ENCODE assay signal across 8 cellular contexts in genomic region chr6:43052842-43053544, GRCh38. TPM values are rescaled to one million over a fixed set of nuclear protein-coding genes. Genes with fewer than 3 reads are reported as not detected.
DNase-seq lines count a peak whose midpoint lies in the region; ATAC-seq and TF ChIP-seq lines count a peak whose summit lies in the region.

No MANE protein-coding gene starts in this region.

- H3K36me3 ChIP-seq in esophagus (ENCODE audit: control insufficient read depth in 2 of 2, insufficient read depth in 2 of 2, low read length in 1 of 2): peaks cover 4 to 17% of the 10 kb centered on the region in 2 donors

- peaks cover 0 to 11% of the 10 kb centered on the region in 2 donors for H3K4me1 ChIP-seq in esophagus (ENCODE audit: control insufficient read depth in 2 of 2, insufficient read depth in 2 of 2, low read length in 1 of 2)

- no peaks in the 10 kb centered on the region for H3K9me3 ChIP-seq in esophagus (ENCODE audit: control insufficient read depth in 2 of 2, insufficient read depth in 1 of 2, low read depth in 1 of 2, low read length in 1 of 2)

- POLR2A ChIA-PET in naive thymus-derived CD8-positive, alpha-beta T cell (lab: Charles Lee): interaction anchor here (0.5 to 4.1 kb wide), 14 partner anchors 16 to 294 kb away, joined by 3 to 34 read pairs (median 8); partner anchors contain the start of genes CNPY3, KLHDC3, MEA1 and PEX6

- 13 to 17% methylated on average over 22 of the region's 22 CpGs for WGBS in esophagus, 2 donors

- no peaks in the 10 kb centered on the region for H3K9me3 Mint-ChIP-seq in naive thymus-derived CD8-positive, alpha-beta T cell

- DNase-seq in SIG-M5 treated with dmso at 0.1 percent for 504 hours (lab: John Stamatoyannopoulos, UW; ENCODE audit: unreplicated experiment) (peak; percentile 17), SIG-M5 (lab: John Stamatoyannopoulos, UW) (no peak), putamen (ENCODE audit: low spot score) (no peak)
- DNase-seq in naive thymus-derived CD8-positive, alpha-beta T cell: peak in 2 of 10 donors; percentile 2 to 12

- ATAC-seq in HG03159 (IDR thresholded peaks at IDR 0.05; ENCODE audit: unreplicated experiment): peak; percentile 28
- ATAC-seq in naive thymus-derived CD8-positive, alpha-beta T cell: peak; percentile 29 to 37
- no peak for ATAC-seq in GM18519 (IDR thresholded peaks at IDR 0.05; ENCODE audit: low FRiP score, unreplicated experiment)

- no peak for TF ChIP-seq CTCF in VCaP (conservative IDR thresholded peaks at IDR 0.05)

- H3K36me3 Mint-ChIP-seq in naive thymus-derived CD8-positive, alpha-beta T cell: peaks cover 0 to 45% (median 7%) of the 10 kb centered on the region in 3 donors

- H3K27ac Mint-ChIP-seq in naive thymus-derived CD8-positive, alpha-beta T cell: peak overlapping the region; percentile 80 to 98 (median 96)

- peaks cover 30 to 47% (median 46%) of the 10 kb centered on the region in 4 donors for H3K4me1 Mint-ChIP-seq in naive thymus-derived CD8-positive, alpha-beta T cell

- peak overlapping the region; percentile 94 for H3K27ac ChIP-seq in VCaP
- H3K27ac ChIP-seq in esophagus (ENCODE audit: low read depth in 2 of 2, low read length in 1 of 2): peak overlapping the region; percentile 83 to 97

- no peaks in the 10 kb centered on the region for H3K27me3 ChIP-seq in esophagus (ENCODE audit: control insufficient read depth in 1 of 2, insufficient read depth in 2 of 2, low read length in 2 of 2)

- no peaks in the 10 kb centered on the region for H3K27me3 Mint-ChIP-seq in naive thymus-derived CD8-positive, alpha-beta T cell

- peak overlapping the region; percentile 88 to 97 (median 94) for H3K4me3 Mint-ChIP-seq in naive thymus-derived CD8-positive, alpha-beta T cell

- H3K4me3 ChIP-seq in esophagus (ENCODE audit: low read depth in 1 of 2, low read length in 2 of 2): peak overlapping the region; percentile 65 to 87

RNA-seq across cellular contexts. Expression of gene CUL7, which starts 0.7 kb away (rescaled TPM):
- 1 to 10 TPM; 5.1 to 5.5 TPM for polyA plus RNA-seq in esophagus
- 10 to 100 TPM; 13.2 to 14.4 TPM for total RNA-seq in naive thymus-derived CD8-positive, alpha-beta T cell
- 1 to 10 TPM; 1.6 to 3.5 (median 1.6) TPM for polyA plus RNA-seq in naive thymus-derived CD8-positive, alpha-beta T cell

RNA-seq across cellular contexts. Expression of gene MRPL2, which starts 6.2 kb away (rescaled TPM):
- 10 to 100 TPM; 48.9 to 54.6 TPM for polyA plus RNA-seq in esophagus
- total RNA-seq in naive thymus-derived CD8-positive, alpha-beta T cell: 10 to 100 TPM; 58.1 to 59.3 TPM
- polyA plus RNA-seq in naive thymus-derived CD8-positive, alpha-beta T cell: 10 to 100 TPM; 40.7 to 69.9 (median 59.5) TPM

RNA-seq across cellular contexts. Expression of gene KLC4, which starts 6.4 kb away (rescaled TPM):
- polyA plus RNA-seq in esophagus: 10 to 100 TPM in 1 of 2 donors, 1 to 10 TPM in 1; 8.4 to 15.3 TPM
- total RNA-seq in naive thymus-derived CD8-positive, alpha-beta T cell: 10 to 100 TPM; 57.2 to 64.6 TPM
- polyA plus RNA-seq in naive thymus-derived CD8-positive, alpha-beta T cell: 10 to 100 TPM in 2 of 3 donors, 1 to 10 TPM in 1; 9.9 to 12.7 (median 10.9) TPM

RNA-seq across cellular contexts. Expression of gene PTK7, which starts 23.1 kb away (rescaled TPM):
- polyA plus RNA-seq in esophagus: 10 to 100 TPM; 25.8 to 39.7 TPM
- total RNA-seq in naive thymus-derived CD8-positive, alpha-beta T cell: 10 to 100 TPM; 19.4 to 22.2 TPM
- 10 to 100 TPM in 1 of 3 donors, 1 to 10 TPM in 1, not detected in 1; 6.5 to 10.3 TPM for polyA plus RNA-seq in naive thymus-derived CD8-positive, alpha-beta T cell

RNA-seq across cellular contexts. Expression of gene RRP36, which starts 31.6 kb away (rescaled TPM):
- polyA plus RNA-seq in esophagus: 10 to 100 TPM; 18.4 to 40.3 TPM
- total RNA-seq in naive thymus-derived CD8-positive, alpha-beta T cell: 10 to 100 TPM; 53.9 to 55.5 TPM
- polyA plus RNA-seq in naive thymus-derived CD8-positive, alpha-beta T cell: 10 to 100 TPM; 52.7 to 74.5 (median 57.8) TPM
